1 cellular context compared by ENCODE assay signal in the genomic region with DNA sequence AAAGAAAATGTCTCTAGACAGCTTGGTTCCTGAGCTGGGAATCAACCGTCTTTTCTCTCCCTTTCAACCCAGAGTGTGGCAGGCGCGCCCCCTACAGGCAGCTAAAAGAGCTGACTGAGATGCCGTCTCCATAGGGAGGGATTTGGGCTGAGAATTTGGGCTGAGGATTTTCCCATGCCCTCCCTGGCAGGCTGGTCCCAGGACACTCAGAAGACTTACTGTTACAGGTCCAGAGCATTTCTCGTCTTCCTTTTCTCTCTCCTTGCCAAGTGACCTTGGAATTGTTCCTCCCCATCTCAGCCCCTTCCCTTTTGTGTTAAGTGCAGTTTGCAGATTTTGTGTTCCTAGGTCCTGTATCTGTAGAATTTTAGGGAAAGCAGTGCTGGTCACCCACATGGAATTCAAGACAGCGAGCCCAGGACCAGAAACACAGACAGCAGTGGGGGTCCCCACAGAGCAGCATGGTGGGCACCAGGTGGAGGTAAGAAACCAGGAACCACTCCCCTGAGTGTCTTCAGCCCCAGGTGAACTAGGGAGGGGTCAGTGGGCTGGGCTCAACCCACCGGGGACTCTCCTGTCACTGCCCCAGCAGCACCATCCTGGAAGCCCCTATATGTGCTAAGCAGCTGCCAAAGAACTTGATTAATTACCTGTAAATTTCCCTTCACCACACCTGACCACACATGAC.
TF ChIP-seq lines count a peak whose summit lies in the region.

No MANE protein-coding gene starts in this region.

TF ChIP-seq in K562, 482 proteins besides CTCF, POLR2A, EP300 and RAD21 (continued from another document):
- no peak for TF ChIP-seq ZNF3 (CRISPR knock-in tag; IDR thresholded peaks at IDR 0.05)
- peak; percentile 52 for TF ChIP-seq TBP (optimal IDR thresholded peaks at IDR 0.05; ENCODE audit: low read depth, low read length)
- TF ChIP-seq MYNN (IDR thresholded peaks at IDR 0.05) = no peak
- TF ChIP-seq MYNN (CRISPR knock-in tag; IDR thresholded peaks at IDR 0.05) = peak; percentile 58
- 0 out of 2 replicates have a peak, but pooled peaks have one; percentile 56 for TF ChIP-seq CREM (IDR thresholded peaks at IDR 0.05; ENCODE audit: low read depth)
- no peak for TF ChIP-seq HBP1 (CRISPR knock-in tag; IDR thresholded peaks at IDR 0.05)
- peak in 1 of 2 experiments; percentile 95; a peak in 2 of 4 replicates for TF ChIP-seq ZNF639 (CRISPR knock-in tag; conservative IDR thresholded peaks at IDR 0.05 in 1 of 2, IDR thresholded peaks at IDR 0.05 in 1 of 2)
- TF ChIP-seq ZBTB1 (CRISPR knock-in tag; IDR thresholded peaks at IDR 0.05; ENCODE audit: borderline replicate concordance, low read depth) = no peak
- TF ChIP-seq ATF6 (CRISPR knock-in tag; IDR thresholded peaks at IDR 0.05) = no peak
- TF ChIP-seq, protein P1, sequence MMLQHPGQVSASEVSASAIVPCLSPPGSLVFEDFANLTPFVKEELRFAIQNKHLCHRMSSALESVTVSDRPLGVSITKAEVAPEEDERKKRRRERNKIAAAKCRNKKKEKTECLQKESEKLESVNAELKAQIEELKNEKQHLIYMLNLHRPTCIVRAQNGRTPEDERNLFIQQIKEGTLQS (IDR thresholded peaks at IDR 0.05) = no peak
- TF ChIP-seq, protein P1 (CRISPR knock-in tag; conservative IDR thresholded peaks at IDR 0.05) = peak; percentile 86; the same call in 1 of the 2 replicates
- peak; percentile 56 for TF ChIP-seq TEAD4 (IDR thresholded peaks at IDR 0.05; ENCODE audit: low read length)
- no peak for TF ChIP-seq TEAD4 (CRISPR knock-in tag; IDR thresholded peaks at IDR 0.05; ENCODE audit: borderline replicate concordance)
- TF ChIP-seq RNF219 (CRISPR knock-in tag; IDR thresholded peaks at IDR 0.05) = no peak
- TF ChIP-seq TAF1 (IDR thresholded peaks at IDR 0.05; ENCODE audit: control insufficient read depth, extremely low read depth, insufficient read depth, low read length, severe bottlenecking) = no peak
- TF ChIP-seq, protein P2, sequence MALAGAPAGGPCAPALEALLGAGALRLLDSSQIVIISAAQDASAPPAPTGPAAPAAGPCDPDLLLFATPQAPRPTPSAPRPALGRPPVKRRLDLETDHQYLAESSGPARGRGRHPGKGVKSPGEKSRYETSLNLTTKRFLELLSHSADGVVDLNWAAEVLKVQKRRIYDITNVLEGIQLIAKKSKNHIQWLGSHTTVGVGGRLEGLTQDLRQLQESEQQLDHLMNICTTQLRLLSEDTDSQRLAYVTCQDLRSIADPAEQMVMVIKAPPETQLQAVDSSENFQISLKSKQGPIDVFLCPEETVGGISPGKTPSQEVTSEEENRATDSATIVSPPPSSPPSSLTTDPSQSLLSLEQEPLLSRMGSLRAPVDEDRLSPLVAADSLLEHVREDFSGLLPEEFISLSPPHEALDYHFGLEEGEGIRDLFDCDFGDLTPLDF (CRISPR knock-in tag; IDR thresholded peaks at IDR 0.05) = peak; percentile 81
- no peak for TF ChIP-seq CSDE1 (IDR thresholded peaks at IDR 0.05)
- no peak for TF ChIP-seq ZNF274 (IDR thresholded peaks at IDR 0.05; ENCODE audit: borderline replicate concordance, low read depth, low read length)
- TF ChIP-seq, protein P3, sequence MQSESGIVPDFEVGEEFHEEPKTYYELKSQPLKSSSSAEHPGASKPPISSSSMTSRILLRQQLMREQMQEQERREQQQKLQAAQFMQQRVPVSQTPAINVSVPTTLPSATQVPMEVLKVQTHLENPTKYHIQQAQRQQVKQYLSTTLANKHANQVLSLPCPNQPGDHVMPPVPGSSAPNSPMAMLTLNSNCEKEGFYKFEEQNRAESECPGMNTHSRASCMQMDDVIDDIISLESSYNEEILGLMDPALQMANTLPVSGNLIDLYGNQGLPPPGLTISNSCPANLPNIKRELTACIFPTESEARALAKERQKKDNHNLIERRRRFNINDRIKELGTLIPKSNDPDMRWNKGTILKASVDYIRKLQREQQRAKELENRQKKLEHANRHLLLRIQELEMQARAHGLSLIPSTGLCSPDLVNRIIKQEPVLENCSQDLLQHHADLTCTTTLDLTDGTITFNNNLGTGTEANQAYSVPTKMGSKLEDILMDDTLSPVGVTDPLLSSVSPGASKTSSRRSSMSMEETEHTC (IDR thresholded peaks at IDR 0.05) = no peak
- peak in 1 of 2 experiments; percentile 74; a peak in 2 of 4 replicates for TF ChIP-seq MAZ (CRISPR knock-in tag; conservative IDR thresholded peaks at IDR 0.05 in 1 of 2, IDR thresholded peaks at IDR 0.05 in 1 of 2)
- TF ChIP-seq, protein P4, sequence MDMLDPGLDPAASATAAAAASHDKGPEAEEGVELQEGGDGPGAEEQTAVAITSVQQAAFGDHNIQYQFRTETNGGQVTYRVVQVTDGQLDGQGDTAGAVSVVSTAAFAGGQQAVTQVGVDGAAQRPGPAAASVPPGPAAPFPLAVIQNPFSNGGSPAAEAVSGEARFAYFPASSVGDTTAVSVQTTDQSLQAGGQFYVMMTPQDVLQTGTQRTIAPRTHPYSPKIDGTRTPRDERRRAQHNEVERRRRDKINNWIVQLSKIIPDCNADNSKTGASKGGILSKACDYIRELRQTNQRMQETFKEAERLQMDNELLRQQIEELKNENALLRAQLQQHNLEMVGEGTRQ (CRISPR knock-in tag; IDR thresholded peaks at IDR 0.05) = peak; percentile 31; the same call in 1 of the 2 replicates
- no peak for TF ChIP-seq PHF21A (IDR thresholded peaks at IDR 0.05; ENCODE audit: borderline replicate concordance, low read depth)
- TF ChIP-seq, protein P5, sequence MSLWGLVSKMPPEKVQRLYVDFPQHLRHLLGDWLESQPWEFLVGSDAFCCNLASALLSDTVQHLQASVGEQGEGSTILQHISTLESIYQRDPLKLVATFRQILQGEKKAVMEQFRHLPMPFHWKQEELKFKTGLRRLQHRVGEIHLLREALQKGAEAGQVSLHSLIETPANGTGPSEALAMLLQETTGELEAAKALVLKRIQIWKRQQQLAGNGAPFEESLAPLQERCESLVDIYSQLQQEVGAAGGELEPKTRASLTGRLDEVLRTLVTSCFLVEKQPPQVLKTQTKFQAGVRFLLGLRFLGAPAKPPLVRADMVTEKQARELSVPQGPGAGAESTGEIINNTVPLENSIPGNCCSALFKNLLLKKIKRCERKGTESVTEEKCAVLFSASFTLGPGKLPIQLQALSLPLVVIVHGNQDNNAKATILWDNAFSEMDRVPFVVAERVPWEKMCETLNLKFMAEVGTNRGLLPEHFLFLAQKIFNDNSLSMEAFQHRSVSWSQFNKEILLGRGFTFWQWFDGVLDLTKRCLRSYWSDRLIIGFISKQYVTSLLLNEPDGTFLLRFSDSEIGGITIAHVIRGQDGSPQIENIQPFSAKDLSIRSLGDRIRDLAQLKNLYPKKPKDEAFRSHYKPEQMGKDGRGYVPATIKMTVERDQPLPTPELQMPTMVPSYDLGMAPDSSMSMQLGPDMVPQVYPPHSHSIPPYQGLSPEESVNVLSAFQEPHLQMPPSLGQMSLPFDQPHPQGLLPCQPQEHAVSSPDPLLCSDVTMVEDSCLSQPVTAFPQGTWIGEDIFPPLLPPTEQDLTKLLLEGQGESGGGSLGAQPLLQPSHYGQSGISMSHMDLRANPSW (CRISPR knock-in tag; IDR thresholded peaks at IDR 0.05) = peak; percentile 99
- TF ChIP-seq HNRNPUL1 (IDR thresholded peaks at IDR 0.05; ENCODE audit: low read length) = no peak
- TF ChIP-seq, protein P6, sequence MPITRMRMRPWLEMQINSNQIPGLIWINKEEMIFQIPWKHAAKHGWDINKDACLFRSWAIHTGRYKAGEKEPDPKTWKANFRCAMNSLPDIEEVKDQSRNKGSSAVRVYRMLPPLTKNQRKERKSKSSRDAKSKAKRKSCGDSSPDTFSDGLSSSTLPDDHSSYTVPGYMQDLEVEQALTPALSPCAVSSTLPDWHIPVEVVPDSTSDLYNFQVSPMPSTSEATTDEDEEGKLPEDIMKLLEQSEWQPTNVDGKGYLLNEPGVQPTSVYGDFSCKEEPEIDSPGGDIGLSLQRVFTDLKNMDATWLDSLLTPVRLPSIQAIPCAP (CRISPR knock-in tag; IDR thresholded peaks at IDR 0.05; ENCODE audit: borderline replicate concordance) = no peak
- no peak for TF ChIP-seq NFIC (IDR thresholded peaks at IDR 0.05)
